In the genomic region with DNA sequence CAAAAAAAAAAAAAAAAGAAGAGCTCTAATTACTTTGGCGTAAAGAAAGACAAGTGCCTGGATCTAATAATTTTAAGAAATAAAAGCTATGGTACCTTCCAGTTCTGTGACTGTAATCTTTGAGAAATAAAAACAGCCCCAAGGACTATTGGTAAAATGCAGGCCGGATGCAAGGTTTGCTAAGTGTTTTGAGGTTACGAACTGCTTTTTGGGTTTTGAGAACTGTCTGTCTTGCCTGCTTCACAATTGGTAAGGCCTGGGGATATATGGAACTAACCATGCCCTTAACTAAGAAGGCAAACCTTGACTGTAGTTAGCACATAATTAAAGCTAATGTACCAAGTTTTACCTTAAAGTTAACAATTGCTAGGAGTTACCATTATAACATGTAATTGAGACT, we compare ENCODE assay signal across 1 cellular context.
TF ChIP-seq lines count a peak whose summit lies in the region.

No MANE protein-coding gene starts in this region.

TF ChIP-seq in WTC11, 78 proteins besides CTCF, POLR2A, EP300 and RAD21 (continued from another document):
- TF ChIP-seq STAT6 (CRISPR knock-in tag; conservative IDR thresholded peaks at IDR 0.05; ENCODE audit: low read depth) (no peak), PREB (CRISPR knock-in tag; IDR thresholded peaks at IDR 0.05; ENCODE audit: borderline replicate concordance) (no peak), ZNF425 (CRISPR knock-in tag; conservative IDR thresholded peaks at IDR 0.05) (no peak), ARID4B (CRISPR knock-in tag; IDR thresholded peaks at IDR 0.05; ENCODE audit: borderline replicate concordance) (no peak), GTF2I (CRISPR knock-in tag; conservative IDR thresholded peaks at IDR 0.05) (no peak), IRF2 (CRISPR knock-in tag; IDR thresholded peaks at IDR 0.05; ENCODE audit: borderline replicate concordance, low read depth) (no peak), ZNF532 (CRISPR knock-in tag; IDR thresholded peaks at IDR 0.05; ENCODE audit: borderline replicate concordance) (no peak), HMGA2 (CRISPR knock-in tag; IDR thresholded peaks at IDR 0.05) (no peak), ZNF416 (CRISPR knock-in tag; IDR thresholded peaks at IDR 0.05) (no peak)
- TF ChIP-seq, protein P1, sequence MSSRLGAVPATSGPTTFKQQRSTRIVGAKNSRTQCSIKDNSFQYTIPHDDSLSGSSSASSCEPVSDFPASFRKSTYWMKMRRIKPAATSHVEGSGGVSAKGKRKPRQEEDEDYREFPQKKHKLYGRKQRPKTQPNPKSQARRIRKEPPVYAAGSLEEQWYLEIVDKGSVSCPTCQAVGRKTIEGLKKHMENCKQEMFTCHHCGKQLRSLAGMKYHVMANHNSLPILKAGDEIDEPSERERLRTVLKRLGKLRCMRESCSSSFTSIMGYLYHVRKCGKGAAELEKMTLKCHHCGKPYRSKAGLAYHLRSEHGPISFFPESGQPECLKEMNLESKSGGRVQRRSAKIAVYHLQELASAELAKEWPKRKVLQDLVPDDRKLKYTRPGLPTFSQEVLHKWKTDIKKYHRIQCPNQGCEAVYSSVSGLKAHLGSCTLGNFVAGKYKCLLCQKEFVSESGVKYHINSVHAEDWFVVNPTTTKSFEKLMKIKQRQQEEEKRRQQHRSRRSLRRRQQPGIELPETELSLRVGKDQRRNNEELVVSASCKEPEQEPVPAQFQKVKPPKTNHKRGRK (CRISPR knock-in tag; IDR thresholded peaks at IDR 0.05; ENCODE audit: borderline replicate concordance) = no peak
